In the genomic region with DNA sequence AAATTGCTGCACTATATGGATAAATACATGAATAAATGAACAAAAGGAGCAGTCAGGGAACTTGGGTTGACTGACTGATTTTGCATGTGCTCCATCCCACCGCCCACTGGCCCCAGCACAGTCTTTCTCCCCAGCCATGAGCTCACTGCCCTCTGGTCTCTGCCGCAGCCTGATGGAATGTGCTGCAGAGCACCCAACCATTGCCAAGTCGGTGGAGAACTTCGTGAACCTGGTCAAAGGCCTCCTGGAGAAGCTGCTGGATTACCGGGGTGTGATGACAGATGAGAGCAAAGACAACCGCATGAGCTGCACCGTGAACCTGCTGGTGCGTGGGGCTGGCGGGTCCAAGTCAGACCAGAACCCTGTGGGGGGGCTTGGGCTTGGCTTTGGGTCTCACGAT, we compare ENCODE assay signal across 19 cellular contexts. TPM values are rescaled to one million over a fixed set of nuclear protein-coding genes. Genes with fewer than 3 reads are reported as not detected.
DNase-seq lines count a peak whose midpoint lies in the region; ATAC-seq and TF ChIP-seq lines count a peak whose summit lies in the region.
"Had no signal": no experiment of that assay in that cellular context is flagged by ENCODE, and none has a peak within 500 bp of the region (broad histone marks: within the 10 kb centered on the region; RNA-seq: fewer than 3 reads in every experiment).

No MANE protein-coding gene starts in this region.

- peak; percentile 40 for DNase-seq in epithelial cell of proximal tubule (ENCODE audit: low read depth)
- DNase-seq in neural crest cell (ENCODE audit: low read depth, low spot score): no peak
- no peak for DNase-seq in stimulated activated naive B cell treated with anti-CD40 and anti-IgM and Interleukin-4, amounts not matched to agents 10 μg/mL and 1 μg/mL and 100 μg/mL, for 72 hours
- no peak for DNase-seq in trophoblast cell
- no peak for DNase-seq in mucosa of gallbladder (ENCODE audit: low spot score)
- DNase-seq: 8988T; ACHN; BE2C; C1 segment of cervical spinal cord; CD4-positive, alpha-beta memory T cell; CD4-positive, CD25-positive, alpha-beta regulatory T cell; CD8-positive, alpha-beta memory T cell; COR-L47; DMS 273 treated with DMSO at 0.1 percent for 48 hours; DMS79 treated with DMSO at 0.1 percent for 48 hours; GF-D8 had no signal

- no peak overlapping the region for H2BK120ac ChIP-seq in trophoblast cell (ENCODE audit: insufficient read depth, low read length, poor library complexity)

- H3K9me3 Mint-ChIP-seq in neural crest cell: no peaks in the 10 kb centered on the region
- no peaks in the 10 kb centered on the region for H3K9me3 Mint-ChIP-seq in stimulated activated naive B cell treated with anti-CD40 and anti-IgM and Interleukin-4, amounts not matched to agents 10 μg/mL and 1 μg/mL and 100 μg/mL, for 72 hours
- H3K9me3 Mint-ChIP-seq: CD14-positive monocyte; CD4-positive, alpha-beta memory T cell; CD4-positive, CD25-positive, alpha-beta regulatory T cell; CD8-positive, alpha-beta memory T cell had no signal

- H3K4ac ChIP-seq in trophoblast cell (ENCODE audit: low read depth, low read length): no peak overlapping the region

- H3K4me1 ChIP-seq in trophoblast cell (ENCODE audit: control insufficient read depth in 1 of 2, insufficient read depth in 2 of 2, low read length in 2 of 2): no peaks in the 10 kb centered on the region
- H3K4me1 ChIP-seq: BE2C, BLaER1 had no signal

- no peak overlapping the region for H3K4me2 ChIP-seq in trophoblast cell (ENCODE audit: low read length)
- H3K4me2 ChIP-seq: BLaER1 had no signal

- whole genome bisulfite sequencing in trophoblast cell (ENCODE audit: extremely low coverage, insufficient coverage, insufficient read length): no CpG with 5 or more reads among the region's 10 CpGs

- no peak overlapping the region for H2AK5ac ChIP-seq in trophoblast cell (ENCODE audit: low read length)

- no peaks in the 10 kb centered on the region for H3K4me1 Mint-ChIP-seq in neural crest cell
- no peaks in the 10 kb centered on the region for H3K4me1 Mint-ChIP-seq in stimulated activated naive B cell treated with anti-CD40 and anti-IgM and Interleukin-4, amounts not matched to agents 10 μg/mL and 1 μg/mL and 100 μg/mL, for 72 hours
- H3K4me1 Mint-ChIP-seq: CD14-positive monocyte; CD8-positive, alpha-beta memory T cell had no signal

- no peak overlapping the region for H3K14ac ChIP-seq in trophoblast cell (ENCODE audit: low read length)

- H3K18ac ChIP-seq in trophoblast cell (ENCODE audit: low read length): no peak overlapping the region

- H4K91ac ChIP-seq in trophoblast cell (ENCODE audit: low read depth, low read length): no peak overlapping the region

- TF ChIP-seq CTCF in epithelial cell of proximal tubule (conservative IDR thresholded peaks at IDR 0.05; ENCODE audit: low read depth, low read length): no peak
- TF ChIP-seq CTCF in neural crest cell (conservative IDR thresholded peaks at IDR 0.05): no peak

- H3K4me3 Mint-ChIP-seq in neural crest cell: no peak overlapping the region
- H3K4me3 Mint-ChIP-seq in stimulated activated naive B cell treated with anti-CD40 and anti-IgM and Interleukin-4, amounts not matched to agents 10 μg/mL and 1 μg/mL and 100 μg/mL, for 72 hours: no peak overlapping the region
- H3K4me3 Mint-ChIP-seq: CD14-positive monocyte; CD4-positive, alpha-beta memory T cell; CD4-positive, CD25-positive, alpha-beta regulatory T cell; CD8-positive, alpha-beta memory T cell had no signal

- H3K27me3 Mint-ChIP-seq in neural crest cell (ENCODE audit: low read depth): no peaks in the 10 kb centered on the region
- no peaks in the 10 kb centered on the region for H3K27me3 Mint-ChIP-seq in stimulated activated naive B cell treated with anti-CD40 and anti-IgM and Interleukin-4, amounts not matched to agents 10 μg/mL and 1 μg/mL and 100 μg/mL, for 72 hours
- H3K27me3 Mint-ChIP-seq: CD4-positive, alpha-beta memory T cell; CD4-positive, CD25-positive, alpha-beta regulatory T cell; CD8-positive, alpha-beta memory T cell had no signal

- no peak overlapping the region for H3K23ac ChIP-seq in trophoblast cell (ENCODE audit: low read length)

- H3K4me3 ChIP-seq in epithelial cell of proximal tubule (ENCODE audit: low read depth, low read length) (no peak overlapping the region), trophoblast cell (ENCODE audit: low read depth, low read length) (no peak overlapping the region)
- H3K4me3 ChIP-seq: BLaER1 had no signal

- H3K27ac Mint-ChIP-seq in neural crest cell (ENCODE audit: unreplicated experiment): peak overlapping the region; percentile 27
- H3K27ac Mint-ChIP-seq in stimulated activated naive B cell treated with anti-CD40 and anti-IgM and Interleukin-4, amounts not matched to agents 10 μg/mL and 1 μg/mL and 100 μg/mL, for 72 hours: peak overlapping the region; percentile 37
- H3K27ac Mint-ChIP-seq: CD14-positive monocyte; CD4-positive, alpha-beta memory T cell; CD4-positive, CD25-positive, alpha-beta regulatory T cell; CD8-positive, alpha-beta memory T cell had no signal

- H3K27me3 ChIP-seq in trophoblast cell (ENCODE audit: insufficient read depth, low read length): no peaks in the 10 kb centered on the region
- H3K27me3 ChIP-seq: BE2C, BLaER1 had no signal

- no peak overlapping the region for H2AFZ ChIP-seq in trophoblast cell (ENCODE audit: insufficient read depth, low read length, poor library complexity)

- no peak overlapping the region for H3K27ac ChIP-seq in trophoblast cell (ENCODE audit: low read depth, low read length)
- H3K27ac ChIP-seq: BLaER1 had no signal

- no peak overlapping the region for H2BK12ac ChIP-seq in trophoblast cell (ENCODE audit: low read length)

- no peak overlapping the region for H4K12ac ChIP-seq in trophoblast cell (ENCODE audit: low read depth, low read length)

- no peak overlapping the region for H4K8ac ChIP-seq in trophoblast cell (ENCODE audit: low read depth, low read length)

- H3K36me3 ChIP-seq in trophoblast cell (ENCODE audit: control insufficient read depth in 1 of 2, insufficient read depth in 2 of 2, low read length in 2 of 2): no peaks in the 10 kb centered on the region
- H3K36me3 ChIP-seq: BE2C had no signal

- H3K79me2 ChIP-seq in trophoblast cell (ENCODE audit: control insufficient read depth, insufficient read depth, low read length, poor library complexity): no peaks in the 10 kb centered on the region

- peaks cover 1% of the 10 kb centered on the region for H3K9me3 ChIP-seq in trophoblast cell (ENCODE audit: insufficient read depth, low read depth, low read length)
- H3K9me3 ChIP-seq: BE2C, BLaER1 had no signal

- H3K9ac ChIP-seq in trophoblast cell (ENCODE audit: low read length): no peak overlapping the region
- H3K9ac ChIP-seq: BLaER1 had no signal

- H3K36me3 Mint-ChIP-seq in neural crest cell (ENCODE audit: low read depth): no peaks in the 10 kb centered on the region
- peaks cover 51 to 61% of the 10 kb centered on the region in 2 donors for H3K36me3 Mint-ChIP-seq in stimulated activated naive B cell treated with anti-CD40 and anti-IgM and Interleukin-4, amounts not matched to agents 10 μg/mL and 1 μg/mL and 100 μg/mL, for 72 hours

- H3K79me1 ChIP-seq in trophoblast cell (ENCODE audit: low read length): no peaks in the 10 kb centered on the region

- ATAC-seq in stimulated activated naive B cell treated with anti-CD40 and anti-IgM and Interleukin-4, amounts not matched to agents 10 μg/mL and 1 μg/mL and 100 μg/mL, for 72 hours (replicated peaks): no peak
- no peak for ATAC-seq in GM19035 (IDR thresholded peaks at IDR 0.05; ENCODE audit: unreplicated experiment)

- no peak overlapping the region for H2BK5ac ChIP-seq in trophoblast cell (ENCODE audit: low read depth, low read length, poor library complexity)

RNA-seq across cellular contexts. Expression of gene INSYN2B, which starts 53.9 kb away (rescaled TPM):
- total RNA-seq in epithelial cell of proximal tubule: 1.7 and 2.0 TPM in 2 replicates
- 0.27 and 0.35 TPM in 2 replicates for total RNA-seq in neural crest cell
- polyA plus RNA-seq in trophoblast cell (2013): 0.01 and 0.04 TPM in 2 replicates
- 0.46 TPM for total RNA-seq in mucosa of gallbladder
- total RNA-seq: CD4-positive, alpha-beta memory T cell; CD4-positive, CD25-positive, alpha-beta regulatory T cell; CD8-positive, alpha-beta memory T cell had no signal
- polyA plus RNA-seq: CD4-positive, alpha-beta memory T cell; CD8-positive, alpha-beta memory T cell had no signal
